1 cellular context compared by ENCODE assay signal in the genomic region with DNA sequence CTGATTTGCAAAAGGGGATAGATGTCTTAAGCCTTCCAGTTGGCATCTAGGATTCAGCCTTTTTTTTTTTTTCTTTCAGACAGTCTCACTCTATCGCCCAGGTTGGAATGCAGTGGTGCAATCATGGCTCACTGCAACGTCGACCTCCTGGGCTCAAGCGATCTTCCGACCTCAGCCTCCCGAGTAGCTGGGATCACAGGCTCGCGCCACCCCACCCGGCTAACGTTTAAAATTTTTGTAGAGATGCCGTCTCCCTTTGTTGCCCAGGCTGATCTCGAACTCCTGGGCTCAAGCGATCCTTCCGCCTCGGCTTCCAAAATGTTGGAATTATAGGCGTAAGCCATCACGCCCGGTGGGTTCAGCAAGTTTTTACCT.
TF ChIP-seq lines count a peak whose summit lies in the region.

No MANE protein-coding gene starts in this region.

TF ChIP-seq in A549, 52 proteins besides CTCF, POLR2A, EP300 and RAD21 (continued from another document):
- TF ChIP-seq, protein P1, sequence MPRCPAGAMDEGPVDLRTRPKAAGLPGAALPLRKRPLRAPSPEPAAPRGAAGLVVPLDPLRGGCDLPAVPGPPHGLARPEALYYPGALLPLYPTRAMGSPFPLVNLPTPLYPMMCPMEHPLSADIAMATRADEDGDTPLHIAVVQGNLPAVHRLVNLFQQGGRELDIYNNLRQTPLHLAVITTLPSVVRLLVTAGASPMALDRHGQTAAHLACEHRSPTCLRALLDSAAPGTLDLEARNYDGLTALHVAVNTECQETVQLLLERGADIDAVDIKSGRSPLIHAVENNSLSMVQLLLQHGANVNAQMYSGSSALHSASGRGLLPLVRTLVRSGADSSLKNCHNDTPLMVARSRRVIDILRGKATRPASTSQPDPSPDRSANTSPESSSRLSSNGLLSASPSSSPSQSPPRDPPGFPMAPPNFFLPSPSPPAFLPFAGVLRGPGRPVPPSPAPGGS (IDR thresholded peaks at IDR 0.05), result no peak
- TF ChIP-seq MYC (IDR thresholded peaks at IDR 0.05; ENCODE audit: borderline replicate concordance, low read length), result no peak
- no peak for TF ChIP-seq FOSL2 (IDR thresholded peaks at IDR 0.05)
- TF ChIP-seq FOSL2 (CRISPR knock-in tag; IDR thresholded peaks at IDR 0.05), result no peak
- no peak for TF ChIP-seq MAFK (IDR thresholded peaks at IDR 0.05; ENCODE audit: partially characterized antibody)
- TF ChIP-seq, protein P2, sequence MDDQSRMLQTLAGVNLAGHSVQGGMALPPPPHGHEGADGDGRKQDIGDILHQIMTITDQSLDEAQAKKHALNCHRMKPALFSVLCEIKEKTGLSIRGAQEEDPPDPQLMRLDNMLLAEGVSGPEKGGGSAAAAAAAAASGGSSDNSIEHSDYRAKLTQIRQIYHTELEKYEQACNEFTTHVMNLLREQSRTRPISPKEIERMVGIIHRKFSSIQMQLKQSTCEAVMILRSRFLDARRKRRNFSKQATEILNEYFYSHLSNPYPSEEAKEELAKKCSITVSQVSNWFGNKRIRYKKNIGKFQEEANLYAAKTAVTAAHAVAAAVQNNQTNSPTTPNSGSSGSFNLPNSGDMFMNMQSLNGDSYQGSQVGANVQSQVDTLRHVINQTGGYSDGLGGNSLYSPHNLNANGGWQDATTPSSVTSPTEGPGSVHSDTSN (IDR thresholded peaks at IDR 0.05), result no peak
- TF ChIP-seq, protein P3, sequence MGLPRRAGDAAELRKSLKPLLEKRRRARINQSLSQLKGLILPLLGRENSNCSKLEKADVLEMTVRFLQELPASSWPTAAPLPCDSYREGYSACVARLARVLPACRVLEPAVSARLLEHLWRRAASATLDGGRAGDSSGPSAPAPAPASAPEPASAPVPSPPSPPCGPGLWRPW (IDR thresholded peaks at IDR 0.05), result no peak
- no peak for TF ChIP-seq HDAC2 (IDR thresholded peaks at IDR 0.05)
- TF ChIP-seq HOXB5 (CRISPR knock-in tag; IDR thresholded peaks at IDR 0.05), result no peak
